1 cellular context compared by ENCODE assay signal in genomic region chr6:158815379-158815724, GRCh38.
TF ChIP-seq lines count a peak whose summit lies in the region.

No MANE protein-coding gene starts in this region.

TF ChIP-seq in HepG2, 621 proteins besides CTCF, POLR2A, EP300 and RAD21 (continued from another document and continues in another):
- TF ChIP-seq, protein P1, sequence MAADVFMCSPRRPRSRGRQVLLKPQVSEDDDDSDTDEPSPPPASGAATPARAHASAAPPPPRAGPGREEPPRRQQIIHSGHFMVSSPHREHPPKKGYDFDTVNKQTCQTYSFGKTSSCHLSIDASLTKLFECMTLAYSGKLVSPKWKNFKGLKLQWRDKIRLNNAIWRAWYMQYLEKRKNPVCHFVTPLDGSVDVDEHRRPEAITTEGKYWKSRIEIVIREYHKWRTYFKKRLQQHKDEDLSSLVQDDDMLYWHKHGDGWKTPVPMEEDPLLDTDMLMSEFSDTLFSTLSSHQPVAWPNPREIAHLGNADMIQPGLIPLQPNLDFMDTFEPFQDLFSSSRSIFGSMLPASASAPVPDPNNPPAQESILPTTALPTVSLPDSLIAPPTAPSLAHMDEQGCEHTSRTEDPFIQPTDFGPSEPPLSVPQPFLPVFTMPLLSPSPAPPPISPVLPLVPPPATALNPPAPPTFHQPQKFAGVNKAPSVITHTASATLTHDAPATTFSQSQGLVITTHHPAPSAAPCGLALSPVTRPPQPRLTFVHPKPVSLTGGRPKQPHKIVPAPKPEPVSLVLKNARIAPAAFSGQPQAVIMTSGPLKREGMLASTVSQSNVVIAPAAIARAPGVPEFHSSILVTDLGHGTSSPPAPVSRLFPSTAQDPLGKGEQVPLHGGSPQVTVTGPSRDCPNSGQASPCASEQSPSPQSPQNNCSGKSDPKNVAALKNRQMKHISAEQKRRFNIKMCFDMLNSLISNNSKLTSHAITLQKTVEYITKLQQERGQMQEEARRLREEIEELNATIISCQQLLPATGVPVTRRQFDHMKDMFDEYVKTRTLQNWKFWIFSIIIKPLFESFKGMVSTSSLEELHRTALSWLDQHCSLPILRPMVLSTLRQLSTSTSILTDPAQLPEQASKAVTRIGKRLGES (CRISPR knock-in tag; IDR thresholded peaks at IDR 0.05; ENCODE audit: borderline replicate concordance): no peak
- no peak for TF ChIP-seq NFIB (CRISPR knock-in tag; IDR thresholded peaks at IDR 0.05; ENCODE audit: borderline replicate concordance)
- no peak for TF ChIP-seq ZFP37 (CRISPR knock-in tag; IDR thresholded peaks at IDR 0.05; ENCODE audit: borderline replicate concordance)
- TF ChIP-seq MTA1 (CRISPR knock-in tag; IDR thresholded peaks at IDR 0.05; ENCODE audit: borderline replicate concordance): no peak
- TF ChIP-seq PLRG1 (conservative IDR thresholded peaks at IDR 0.05): no peak
- no peak for TF ChIP-seq ZNF790 (CRISPR knock-in tag; IDR thresholded peaks at IDR 0.05; ENCODE audit: borderline replicate concordance)
- no peak for TF ChIP-seq FOXK2 (IDR thresholded peaks at IDR 0.05)
- TF ChIP-seq HMG20B (CRISPR knock-in tag; conservative IDR thresholded peaks at IDR 0.05): peak; percentile 63
- TF ChIP-seq FOXP1 (IDR thresholded peaks at IDR 0.05): no peak
- TF ChIP-seq FOXP1 (CRISPR knock-in tag; IDR thresholded peaks at IDR 0.05): 0 out of 2 replicates have a peak, but pooled peaks have one; percentile 32
- no peak; the same call in 1 of the 2 replicates for TF ChIP-seq FOSL1 (CRISPR knock-in tag; IDR thresholded peaks at IDR 0.05; ENCODE audit: borderline replicate concordance)
- TF ChIP-seq CEBPG (CRISPR knock-in tag; IDR thresholded peaks at IDR 0.05): peak; percentile 26; the same call in 1 of the 2 replicates
- no peak for TF ChIP-seq ZBTB21 (CRISPR knock-in tag; IDR thresholded peaks at IDR 0.05)
- no peak for TF ChIP-seq ZNF556 (CRISPR knock-in tag; IDR thresholded peaks at IDR 0.05; ENCODE audit: borderline replicate concordance)
- TF ChIP-seq MTF2 (CRISPR knock-in tag; IDR thresholded peaks at IDR 0.05; ENCODE audit: borderline replicate concordance): no peak
- no peak for TF ChIP-seq CREM (IDR thresholded peaks at IDR 0.05)
- TF ChIP-seq CREM (CRISPR knock-in tag; IDR thresholded peaks at IDR 0.05): no peak
- TF ChIP-seq STAT6 (CRISPR knock-in tag; IDR thresholded peaks at IDR 0.05; ENCODE audit: borderline replicate concordance): no peak
- no peak for TF ChIP-seq DNMT3B (CRISPR knock-in tag; conservative IDR thresholded peaks at IDR 0.05)
- TF ChIP-seq TRIM22 (IDR thresholded peaks at IDR 0.05): no peak
- no peak for TF ChIP-seq SUZ12 (IDR thresholded peaks at IDR 0.05; ENCODE audit: low read depth, low read length)
- no peak for TF ChIP-seq ZBTB40 (IDR thresholded peaks at IDR 0.05)
- TF ChIP-seq ZBTB40 (CRISPR knock-in tag; IDR thresholded peaks at IDR 0.05): no peak
- TF ChIP-seq ATF7 (IDR thresholded peaks at IDR 0.05): no peak
- no peak for TF ChIP-seq ATF7 (CRISPR knock-in tag; IDR thresholded peaks at IDR 0.05)
- TF ChIP-seq KDM4B (CRISPR knock-in tag; IDR thresholded peaks at IDR 0.05): no peak
- TF ChIP-seq, protein P2, sequence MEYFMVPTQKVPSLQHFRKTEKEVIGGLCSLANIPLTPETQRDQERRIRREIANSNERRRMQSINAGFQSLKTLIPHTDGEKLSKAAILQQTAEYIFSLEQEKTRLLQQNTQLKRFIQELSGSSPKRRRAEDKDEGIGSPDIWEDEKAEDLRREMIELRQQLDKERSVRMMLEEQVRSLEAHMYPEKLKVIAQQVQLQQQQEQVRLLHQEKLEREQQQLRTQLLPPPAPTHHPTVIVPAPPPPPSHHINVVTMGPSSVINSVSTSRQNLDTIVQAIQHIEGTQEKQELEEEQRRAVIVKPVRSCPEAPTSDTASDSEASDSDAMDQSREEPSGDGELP (IDR thresholded peaks at IDR 0.05; ENCODE audit: borderline replicate concordance, low read depth): no peak
- TF ChIP-seq CENPX (CRISPR knock-in tag; IDR thresholded peaks at IDR 0.05): no peak
- TF ChIP-seq ZNF891 (CRISPR knock-in tag; IDR thresholded peaks at IDR 0.05): no peak
- TF ChIP-seq PATZ1 (CRISPR knock-in tag; IDR thresholded peaks at IDR 0.05): peak; percentile 54
- no peak for TF ChIP-seq ZNF296 (CRISPR knock-in tag; conservative IDR thresholded peaks at IDR 0.05)
- TF ChIP-seq TAF15 (IDR thresholded peaks at IDR 0.05; ENCODE audit: low read depth, low read length, poor library complexity, severe bottlenecking): no peak
- no peak for TF ChIP-seq ZNF670 (CRISPR knock-in tag; IDR thresholded peaks at IDR 0.05; ENCODE audit: borderline replicate concordance)
- TF ChIP-seq ZNF609 (CRISPR knock-in tag; IDR thresholded peaks at IDR 0.05; ENCODE audit: borderline replicate concordance): peak; percentile 72; the same call in 1 of the 2 replicates
- TF ChIP-seq NAIF1 (CRISPR knock-in tag; IDR thresholded peaks at IDR 0.05; ENCODE audit: borderline replicate concordance): no peak
- no peak for TF ChIP-seq ZNF274 (CRISPR knock-in tag; IDR thresholded peaks at IDR 0.05)
- TF ChIP-seq ZNF672 (CRISPR knock-in tag; IDR thresholded peaks at IDR 0.05): no peak
- TF ChIP-seq SRSF9 (IDR thresholded peaks at IDR 0.05; ENCODE audit: borderline replicate concordance, insufficient read depth, low read depth, low read length, poor library complexity, severe bottlenecking): no peak
